2 cellular contexts compared by ENCODE assay signal in genomic region chr10:129615921-129616525, GRCh38.
TF ChIP-seq lines count a peak whose summit lies in the region.

No MANE protein-coding gene starts in this region.

TF ChIP-seq in H1, 55 proteins besides CTCF, POLR2A, EP300 and RAD21:
- TF ChIP-seq TBP (IDR thresholded peaks at IDR 0.05; ENCODE audit: low read depth, low read length) (no peak), GTF2F1 (IDR thresholded peaks at IDR 0.05; ENCODE audit: borderline replicate concordance, low read depth, low read length) (no peak), SIRT6 (IDR thresholded peaks at IDR 0.05; ENCODE audit: low read length) (no peak), EZH2 (IDR thresholded peaks at IDR 0.05; ENCODE audit: low read depth, low read length, severe bottlenecking) (no peak), SP1 (IDR thresholded peaks at IDR 0.05; ENCODE audit: low read depth, low read length) (no peak), USF2 (IDR thresholded peaks at IDR 0.05; ENCODE audit: low read length) (no peak), CTBP2 (IDR thresholded peaks at IDR 0.05; ENCODE audit: borderline replicate concordance, insufficient read depth, insufficient read length, low read length) (no peak), YY1 (IDR thresholded peaks at IDR 0.05; ENCODE audit: low read depth, low read length) (no peak), SP2 (IDR thresholded peaks at IDR 0.05; ENCODE audit: low read length) (no peak), CREB1 (IDR thresholded peaks at IDR 0.05) (no peak), BACH1 (IDR thresholded peaks at IDR 0.05; ENCODE audit: low read length) (no peak), GABPA (IDR thresholded peaks at IDR 0.05; ENCODE audit: borderline replicate concordance, insufficient read depth, low read length) (no peak), POLR2AphosphoS5 (IDR thresholded peaks at IDR 0.05; ENCODE audit: low read depth, low read length) (no peak), NANOG (IDR thresholded peaks at IDR 0.05; ENCODE audit: insufficient read depth, low read depth, low read length, poor library complexity, severe bottlenecking) (no peak), MAFK (IDR thresholded peaks at IDR 0.05; ENCODE audit: low read depth, low read length) (no peak), CHD2 (IDR thresholded peaks at IDR 0.05; ENCODE audit: low read length) (no peak), BCL11A (IDR thresholded peaks at IDR 0.05; ENCODE audit: low read depth in 2 of 2, low read length in 2 of 2) (no peak), EGR1 (IDR thresholded peaks at IDR 0.05; ENCODE audit: borderline replicate concordance, low read depth, low read length) (no peak), E2F6 (IDR thresholded peaks at IDR 0.05) (no peak), SIN3A (conservative IDR thresholded peaks at IDR 0.05 in 1 of 2, IDR thresholded peaks at IDR 0.05 in 1 of 2; ENCODE audit: low read depth in 1 of 2, low read length in 2 of 2) (no peak)

TF ChIP-seq in GM23338, 12 proteins besides CTCF, POLR2A, EP300 and RAD21:
- TF ChIP-seq JUNB (IDR thresholded peaks at IDR 0.05; ENCODE audit: unreplicated experiment) (no peak), ZNF462 (CRISPR knock-in tag; IDR thresholded peaks at IDR 0.05) (no peak), CREB1 (CRISPR knock-in tag; IDR thresholded peaks at IDR 0.05; ENCODE audit: low read depth) (no peak), ZNF114 (CRISPR knock-in tag; IDR thresholded peaks at IDR 0.05) (no peak), EZH2 (IDR thresholded peaks at IDR 0.05; ENCODE audit: low read depth, unreplicated experiment) (no peak), ETS1 (IDR thresholded peaks at IDR 0.05) (no peak), ZNF331 (CRISPR knock-in tag; IDR thresholded peaks at IDR 0.05; ENCODE audit: low read depth) (no peak), STAT1 (IDR thresholded peaks at IDR 0.05; ENCODE audit: unreplicated experiment) (no peak), EZH2phosphoT487 (IDR thresholded peaks at IDR 0.05; ENCODE audit: unreplicated experiment) (no peak), NANOG (IDR thresholded peaks at IDR 0.05; ENCODE audit: borderline replicate concordance) (no peak), REST (IDR thresholded peaks at IDR 0.05; ENCODE audit: unreplicated experiment) (no peak), POLR2AphosphoS5 (IDR thresholded peaks at IDR 0.05; ENCODE audit: low read depth) (no peak)
